In the genomic region with DNA sequence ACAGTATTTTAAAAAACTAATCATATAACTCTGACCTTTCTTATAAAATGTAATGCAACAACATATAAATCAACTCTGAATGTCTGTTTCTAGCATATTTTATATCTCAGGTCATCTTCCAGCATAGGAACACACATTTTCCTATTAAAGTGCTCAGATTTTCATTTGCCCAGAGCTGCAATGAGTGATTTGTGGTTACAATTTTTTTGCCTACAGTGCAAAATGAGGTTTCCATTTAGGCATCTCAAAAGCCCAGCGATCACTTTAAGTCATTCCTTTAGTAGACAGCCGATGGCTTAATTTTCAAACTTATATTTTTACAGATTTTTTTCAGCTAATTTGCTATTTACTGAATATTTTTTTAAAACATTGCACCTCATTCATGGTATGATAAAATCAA, we compare ENCODE assay signal across 17 cellular contexts. TPM values are rescaled to one million over a fixed set of nuclear protein-coding genes. Genes with fewer than 3 reads are reported as not detected.
"Had no signal": no experiment of that assay in that cellular context is flagged by ENCODE, and none has a peak within 500 bp of the region (broad histone marks: within the 10 kb centered on the region; RNA-seq: fewer than 3 reads in every experiment).

No MANE protein-coding gene starts in this region.

- H3K36me3 Mint-ChIP-seq: activated naive CD4-positive, alpha-beta T cell treated with anti-CD3 and anti-CD28 coated beads, Interleukin-2, amount 50 U/mL, for 24 hours; brain; stimulated activated effector memory CD8-positive, alpha-beta T cell treated with anti-CD3 and anti-CD28 coated beads, Interleukin-12 subunit alpha, Interleukin-12 subunit beta, amount 100 ng/mL, for 72 hours had no signal

- DNase-seq: activated CD4-positive, alpha-beta T cell treated with anti-CD3 and anti-CD28 coated beads, Interleukin-2, amount 50 U/mL, for 4 hours; activated CD4-positive, CD25-positive, alpha-beta regulatory T cell treated with anti-CD3 and anti-CD28 coated beads, Interleukin-2, amount 50 U/mL, for 72 hours; activated effector memory CD4-positive, alpha-beta T cell treated with Interleukin-2 at 50 U/mL for 16 hours; activated T-cell treated with anti-CD3 and anti-CD28 coated beads, Interleukin-2, amount 50 U/mL, for 1 hour; amniotic stem cell; cerebellar nuclear complex; dermis blood vessel endothelial cell; left colon; mesendoderm; SW 1271; upper lobe of left lung had no signal

- H3K27me3 Mint-ChIP-seq: activated naive CD4-positive, alpha-beta T cell treated with anti-CD3 and anti-CD28 coated beads, Interleukin-2, amount 50 U/mL, for 24 hours had no signal

- ATAC-seq: left colon; stimulated activated effector memory CD8-positive, alpha-beta T cell treated with anti-CD3 and anti-CD28 coated beads, Interleukin-12 subunit alpha, Interleukin-12 subunit beta, amount 100 ng/mL, for 72 hours had no signal

- H3K27me3 ChIP-seq: upper lobe of left lung had no signal

- H3K4me3 Mint-ChIP-seq: activated naive CD4-positive, alpha-beta T cell treated with anti-CD3 and anti-CD28 coated beads, Interleukin-2, amount 50 U/mL, for 24 hours; brain; stimulated activated effector memory CD8-positive, alpha-beta T cell treated with anti-CD3 and anti-CD28 coated beads, Interleukin-12 subunit alpha, Interleukin-12 subunit beta, amount 100 ng/mL, for 72 hours; T-helper 2 cell treated with Interferon-gamma antibody and Interleukin-4, amounts not matched to agents 5 μg/mL and 100 μg/mL, for 36 hours had no signal

- H3K27ac Mint-ChIP-seq: activated naive CD4-positive, alpha-beta T cell treated with anti-CD3 and anti-CD28 coated beads, Interleukin-2, amount 50 U/mL, for 24 hours; brain; stimulated activated effector memory CD8-positive, alpha-beta T cell treated with anti-CD3 and anti-CD28 coated beads, Interleukin-12 subunit alpha, Interleukin-12 subunit beta, amount 100 ng/mL, for 72 hours; T-helper 2 cell treated with Interferon-gamma antibody and Interleukin-4, amounts not matched to agents 5 μg/mL and 100 μg/mL, for 36 hours had no signal

- H3K9me3 ChIP-seq: upper lobe of left lung had no signal

- H3K4me1 Mint-ChIP-seq: activated naive CD4-positive, alpha-beta T cell treated with anti-CD3 and anti-CD28 coated beads, Interleukin-2, amount 50 U/mL, for 24 hours; brain; stimulated activated effector memory CD8-positive, alpha-beta T cell treated with anti-CD3 and anti-CD28 coated beads, Interleukin-12 subunit alpha, Interleukin-12 subunit beta, amount 100 ng/mL, for 72 hours had no signal

- H3K9me3 Mint-ChIP-seq: activated naive CD4-positive, alpha-beta T cell treated with anti-CD3 and anti-CD28 coated beads, Interleukin-2, amount 50 U/mL, for 24 hours; brain; stimulated activated effector memory CD8-positive, alpha-beta T cell treated with anti-CD3 and anti-CD28 coated beads, Interleukin-12 subunit alpha, Interleukin-12 subunit beta, amount 100 ng/mL, for 72 hours; T-helper 2 cell treated with Interferon-gamma antibody and Interleukin-4, amounts not matched to agents 5 μg/mL and 100 μg/mL, for 36 hours had no signal

RNA-seq across cellular contexts. Expression of a gene that starts 1.0 kb away (rescaled TPM):
- total RNA-seq: osteoblast had no signal
- polyA plus RNA-seq: neural cell had no signal
